17 cellular contexts compared by ENCODE assay signal in genomic region chrY:13339381-13339780, GRCh38.
DNase-seq lines count a peak whose midpoint lies in the region; ATAC-seq and TF ChIP-seq lines count a peak whose summit lies in the region.
"Had no signal": no experiment of that assay in that cellular context is flagged by ENCODE, and none has a peak within 500 bp of the region (broad histone marks: within the 10 kb centered on the region; RNA-seq: fewer than 3 reads in every experiment).

No MANE protein-coding gene starts in this region.

- peaks cover 3% of the 10 kb centered on the region for H3K4me1 Mint-ChIP-seq in T-helper 2 cell treated with Interferon-gamma antibody and Interleukin-4, amounts not matched to agents 5 μg/mL and 100 μg/mL, for 36 hours (ENCODE audit: low read depth)
- H3K4me1 Mint-ChIP-seq in central memory CD8-positive, alpha-beta T cell, result peaks cover 60% of the 10 kb centered on the region

- peak overlapping the region; percentile 41 for H3K27ac ChIP-seq in mesodermal cell (ENCODE audit: low read depth, low read length, severe bottlenecking)
- H3K27ac ChIP-seq: 22Rv1, Peyer's patch had no signal

- H3K4me3 Mint-ChIP-seq in T-helper 2 cell treated with Interferon-gamma antibody and Interleukin-4, amounts not matched to agents 5 μg/mL and 100 μg/mL, for 36 hours, result no peak overlapping the region
- H3K4me3 Mint-ChIP-seq in central memory CD8-positive, alpha-beta T cell, result no peak overlapping the region

- DNase-seq in T-helper 2 cell treated with Interferon-gamma antibody and Interleukin-4, amounts not matched to agents 5 μg/mL and 100 μg/mL, for 36 hours (ENCODE audit: low spot score), result no peak
- DNase-seq in T-helper 2 cell (no peak), AG10803 (ENCODE audit: low read depth) (peak; percentile 54), GM20000 (ENCODE audit: low spot score) (no peak), dedifferentiated amniotic fluid mesenchymal stem cell (ENCODE audit: extremely low spot score) (no peak)
- no peak for DNase-seq in central memory CD8-positive, alpha-beta T cell (ENCODE audit: low spot score in 2 of 2)
- DNase-seq: EL, H7, Karpas-422, NCI-H1105 treated with DMSO at 0.1 percent for 48 hours, NCI-H187, NCI-H82, Peyer's patch, SHP77 treated with DMSO at 0.1 percent for 48 hours had no signal

- H3K27ac Mint-ChIP-seq in T-helper 2 cell treated with Interferon-gamma antibody and Interleukin-4, amounts not matched to agents 5 μg/mL and 100 μg/mL, for 36 hours, result peak overlapping the region; percentile 15
- peak overlapping the region; percentile 27 for H3K27ac Mint-ChIP-seq in central memory CD8-positive, alpha-beta T cell (ENCODE audit: low read depth)

- peaks cover 32% of the 10 kb centered on the region for H3K36me3 Mint-ChIP-seq in T-helper 2 cell treated with Interferon-gamma antibody and Interleukin-4, amounts not matched to agents 5 μg/mL and 100 μg/mL, for 36 hours (ENCODE audit: low read depth)
- peaks cover 49% of the 10 kb centered on the region for H3K36me3 Mint-ChIP-seq in central memory CD8-positive, alpha-beta T cell (ENCODE audit: insufficient read depth)

- H3K4me1 ChIP-seq in mesodermal cell (ENCODE audit: control insufficient read depth, insufficient read depth, low read length, poor library complexity, severe bottlenecking), result peaks cover 6% of the 10 kb centered on the region
- H3K4me1 ChIP-seq: Peyer's patch had no signal

- TF ChIP-seq CTCF in AG10803 (conservative IDR thresholded peaks at IDR 0.05; ENCODE audit: low read length) (no peak), GM20000 (IDR thresholded peaks at IDR 0.05; ENCODE audit: extremely low read depth, missing control alignments) (no peak)

- WGBS in mesodermal cell (ENCODE audit: insufficient coverage in 2 of 2), 2 experiments, result 99 to 100% methylated on average over 5 to 9 of the region's 9 CpGs

- no peaks in the 10 kb centered on the region for H3K9me3 ChIP-seq in mesodermal cell (ENCODE audit: control insufficient read depth, low read length)
- H3K9me3 ChIP-seq: Peyer's patch had no signal

- no peaks in the 10 kb centered on the region for H3K9me3 Mint-ChIP-seq in T-helper 2 cell treated with Interferon-gamma antibody and Interleukin-4, amounts not matched to agents 5 μg/mL and 100 μg/mL, for 36 hours
- no peaks in the 10 kb centered on the region for H3K9me3 Mint-ChIP-seq in central memory CD8-positive, alpha-beta T cell

- H3K36me3 ChIP-seq in mesodermal cell (ENCODE audit: control insufficient read depth, insufficient read depth, low read length), result peaks cover 43% of the 10 kb centered on the region

- ATAC-seq in central memory CD8-positive, alpha-beta T cell (replicated peaks; ENCODE audit: extremely low read depth, poor library complexity, severe bottlenecking), result no peak
- no peak for ATAC-seq in HG02623 (IDR thresholded peaks at IDR 0.05; ENCODE audit: unreplicated experiment)

- no peaks in the 10 kb centered on the region for H3K27me3 Mint-ChIP-seq in T-helper 2 cell treated with Interferon-gamma antibody and Interleukin-4, amounts not matched to agents 5 μg/mL and 100 μg/mL, for 36 hours (ENCODE audit: low read depth)
- H3K27me3 Mint-ChIP-seq in central memory CD8-positive, alpha-beta T cell, result no peaks in the 10 kb centered on the region

- H3K4me3 ChIP-seq in AG10803 (ENCODE audit: low read length), result no peak overlapping the region
- H3K4me3 ChIP-seq in mesodermal cell (ENCODE audit: extremely low read depth, insufficient read depth, low read length, poor library complexity, severe bottlenecking), result no peak overlapping the region
- H3K4me3 ChIP-seq: Peyer's patch had no signal
